Comparison of ENCODE assay signal across 26 cellular contexts in the genomic region with DNA sequence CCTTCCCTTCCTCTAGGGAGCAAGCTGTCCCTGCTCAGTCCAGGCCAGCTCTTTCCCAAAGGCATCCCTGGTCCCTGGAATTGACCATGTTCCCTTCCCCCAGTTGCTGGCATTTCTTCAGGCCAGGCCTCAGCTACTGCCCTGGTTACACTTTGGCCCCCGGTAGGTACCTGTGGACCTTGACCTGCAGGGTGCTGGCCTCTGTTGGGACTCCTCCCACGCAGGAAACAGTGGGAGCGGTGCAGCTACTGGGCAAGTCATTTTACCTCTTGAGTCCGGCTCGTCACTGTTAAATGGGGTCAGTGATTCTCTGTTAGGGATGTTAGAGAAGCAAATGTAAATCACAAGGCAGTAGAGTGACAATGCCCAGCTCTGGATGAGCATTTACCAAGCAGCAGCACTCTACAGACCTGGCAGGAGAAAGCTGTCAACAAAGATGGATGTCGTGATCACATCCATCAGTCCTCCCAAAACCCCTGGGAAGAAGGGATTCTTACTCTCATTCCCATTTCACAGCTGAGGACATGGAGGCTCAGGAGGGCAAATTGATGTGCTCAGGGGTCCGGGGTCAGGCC. TPM values are rescaled to one million over a fixed set of nuclear protein-coding genes. Genes with fewer than 3 reads are reported as not detected.
"Had no signal": no experiment of that assay in that cellular context is flagged by ENCODE, and none has a peak within 500 bp of the region (broad histone marks: within the 10 kb centered on the region; RNA-seq: fewer than 3 reads in every experiment).

No MANE protein-coding gene starts in this region.

- H3K27me3 ChIP-seq: dorsolateral prefrontal cortex, ovary, right atrium auricular region, uterus had no signal

- H3K27ac ChIP-seq: dorsolateral prefrontal cortex, esophagus muscularis mucosa, lower lobe of right lung, ovary, psoas muscle, right atrium auricular region, suprapubic skin, tibial nerve, uterus, VCaP had no signal

- H3K36me3 ChIP-seq: esophagus muscularis mucosa, lower lobe of right lung, ovary, right atrium auricular region, suprapubic skin, tibial nerve, uterus had no signal

- DNase-seq: activated CD4-positive, alpha-beta T cell treated with anti-CD3 and anti-CD28 coated beads, Interleukin-2, amount 10 ng/mL, durations not matched to agents 7 days and 5 days; activated CD4-positive, CD25-positive, alpha-beta regulatory T cell treated with anti-CD3 and anti-CD28 coated beads, Interleukin-2, amount 50 U/mL, for 72 hours; activated CD8-positive, alpha-beta T cell treated with anti-CD3 and anti-CD28 coated beads, Interleukin-2, amount 10 ng/mL, durations not matched to agents 7 days and 5 days; activated gamma-delta T cell treated with Interleukin-2 at 50 U/mL for 16 hours; activated T-cell treated with anti-CD3 and anti-CD28 coated beads, Interleukin-2, amount 50 U/mL, for 1 hour; central memory CD4-positive, alpha-beta T cell; dorsolateral prefrontal cortex; effector memory CD8-positive, alpha-beta T cell; glutamatergic neuron; left cardiac atrium; lower lobe of right lung; mesendoderm; ovary; stimulated activated CD4-positive, alpha-beta T cell treated with anti-CD3 and anti-CD28 coated beads, Interleukin-1b, Interleukin-23, amount 100 ng/mL, for 48 hours; stimulated activated naive CD8-positive, alpha-beta T cell treated with anti-CD3 and anti-CD28 coated beads, Interleukin-15, amount 100 ng/mL, for 72 hours; T-cell; uterus had no signal

- H3K4me3 ChIP-seq: dorsolateral prefrontal cortex, esophagus muscularis mucosa, lower lobe of right lung, ovary, psoas muscle, right atrium auricular region, suprapubic skin, tibial nerve, uterus had no signal

- H3K9me3 ChIP-seq: esophagus muscularis mucosa, lower lobe of right lung, ovary, psoas muscle, right atrium auricular region, suprapubic skin, tibial nerve, uterus had no signal

- H3K4me1 ChIP-seq: lower lobe of right lung, psoas muscle, uterus had no signal

RNA-seq across cellular contexts. Expression of a gene that starts 16.9 kb away (rescaled TPM):
- total RNA-seq: activated CD8-positive, alpha-beta T cell treated with anti-CD3 and anti-CD28 coated beads, Interleukin-2, amount 10 ng/mL, durations not matched to agents 7 days and 5 days had no signal
- polyA plus RNA-seq: naive thymus-derived CD8-positive, alpha-beta T cell had no signal

RNA-seq across cellular contexts. Expression of a gene that starts 42.3 kb away (rescaled TPM):
- total RNA-seq: activated CD4-positive, alpha-beta T cell treated with anti-CD3 and anti-CD28 coated beads, Interleukin-2, amount 10 ng/mL, durations not matched to agents 7 days and 5 days; activated CD8-positive, alpha-beta T cell treated with anti-CD3 and anti-CD28 coated beads, Interleukin-2, amount 10 ng/mL, durations not matched to agents 7 days and 5 days; esophagus muscularis mucosa; frontal cortex; lower lobe of right lung; psoas muscle; right atrium auricular region had no signal
- polyA plus RNA-seq: endothelial cell of umbilical vein; naive thymus-derived CD8-positive, alpha-beta T cell; ovary had no signal
